ENCODE assay signal across 15 cellular contexts in genomic region chr3:40043444-40043755, GRCh38.
A peak's percentile ranks its signal among the peaks of the same experiment; 100 is the strongest.
DNase-seq lines count a peak whose midpoint lies in the region; TF ChIP-seq lines count a peak whose summit lies in the region.
"Had no signal": no experiment of that assay in that cellular context is flagged by ENCODE, and none has a peak within 500 bp of the region (broad histone marks: within the 10 kb centered on the region; RNA-seq: fewer than 3 reads in every experiment).

No MANE protein-coding gene starts in this region.

- CTCF ChIA-PET in RWPE1 (lab: Yijun Ruan, JAX): no interaction called here

- H3K9me3 ChIP-seq in HAP-1 (no peaks in the 10 kb centered on the region), osteoblast (ENCODE audit: low read depth, low read length) (no peaks in the 10 kb centered on the region), colonic mucosa (no peaks in the 10 kb centered on the region)
- H3K9me3 ChIP-seq: thoracic aorta had no signal

- peak overlapping the region; percentile 93 for H3K27ac ChIP-seq in RWPE1
- H3K27ac ChIP-seq in epithelial cell of prostate: peak overlapping the region; percentile 70
- no peak overlapping the region for H3K27ac ChIP-seq in osteoblast (ENCODE audit: low read depth, low read length)
- no peak overlapping the region for H3K27ac ChIP-seq in colonic mucosa
- H3K27ac ChIP-seq: thoracic aorta, VCaP had no signal

- peak; percentile 45 to 69 for DNase-seq in HAP-1 (ENCODE audit: low spot score in 2 of 2)
- peak; percentile 34 for DNase-seq in RWPE1 (ENCODE audit: low spot score)
- peak; percentile 20 for DNase-seq in epithelial cell of prostate (ENCODE audit: low read depth, low spot score)
- no peak for DNase-seq in osteoblast (ENCODE audit: insufficient read length, low spot score, missing footprints)
- no peak for DNase-seq in activated CD4-positive, alpha-beta T cell treated with anti-CD3 and anti-CD28 coated beads, Interleukin-2, amount 50 U/mL, for 48 hours
- no peak for DNase-seq in GM13977 (ENCODE audit: low spot score)
- DNase-seq in colonic mucosa: no peak
- no peak for DNase-seq in stimulated activated naive CD4-positive, alpha-beta T cell treated with Interleukin-2 at 50 U/mL for 16 hours (lab: John Stamatoyannopoulos, UW)
- DNase-seq: activated CD8-positive, alpha-beta memory T cell treated with anti-CD3 and anti-CD28 coated beads, Interleukin-2, amount 50 U/mL, for 48 hours; CD4-positive, alpha-beta memory T cell; effector CD8-positive, alpha-beta T cell; NCI-H187 treated with DMSO at 0.1 percent for 48 hours had no signal

- H3K4me2 ChIP-seq in osteoblast (ENCODE audit: insufficient read depth, low read length): peak overlapping the region; percentile 9

- no peak overlapping the region for H2AFZ ChIP-seq in osteoblast (ENCODE audit: low read length)

- no peaks in the 10 kb centered on the region for H4K20me1 ChIP-seq in osteoblast (ENCODE audit: insufficient read depth, low read length)

- POLR2A ChIA-PET in RWPE1 (lab: Yijun Ruan, JAX; ENCODE audit: low non-redundant PET): no interaction called here

- H3K79me2 ChIP-seq in osteoblast (ENCODE audit: insufficient read depth, low read length): no peaks in the 10 kb centered on the region

- intact Hi-C loops in colonic mucosa (cut with DNase I): no loop called here

- H3K36me3 ChIP-seq in HAP-1 (replicated peaks) (no peaks in the 10 kb centered on the region), osteoblast (ENCODE audit: insufficient read depth, low read length) (no peaks in the 10 kb centered on the region), colonic mucosa (no peaks in the 10 kb centered on the region)
- H3K36me3 ChIP-seq: thoracic aorta had no signal

- H3K27me3 ChIP-seq in HAP-1 (ENCODE audit: low read depth): no peaks in the 10 kb centered on the region
- no peaks in the 10 kb centered on the region for H3K27me3 ChIP-seq in osteoblast (ENCODE audit: insufficient read depth, low read length)
- no peaks in the 10 kb centered on the region for H3K27me3 ChIP-seq in colonic mucosa

- in situ Hi-C loops in HAP-1 (cut with MboI; ENCODE audit: low sequenced_read_pairs): no loop called here
- in situ Hi-C loops in GM13977 (cut with MboI; ENCODE audit: low pct_unique_long_range_greater_than_20kb, low sequenced_read_pairs, unreplicated experiment): no loop called here

- H3K4me3 ChIP-seq in HAP-1: no peak overlapping the region
- H3K4me3 ChIP-seq in osteoblast (ENCODE audit: insufficient read depth, low read length): no peak overlapping the region
- no peak overlapping the region for H3K4me3 ChIP-seq in colonic mucosa
- H3K4me3 ChIP-seq: lung, thoracic aorta had no signal

- no peak overlapping the region for H3K9ac ChIP-seq in colonic mucosa (ENCODE audit: low read depth in 2 of 2, low read length in 2 of 2)

- peaks cover 4% of the 10 kb centered on the region; the same call in 1 of the 2 replicates for H3K4me1 ChIP-seq in HAP-1
- H3K4me1 ChIP-seq in osteoblast (ENCODE audit: insufficient read depth, low read length): peaks cover 29% of the 10 kb centered on the region
- no peaks in the 10 kb centered on the region for H3K4me1 ChIP-seq in colonic mucosa

- TF ChIP-seq CTCF in RWPE1 (conservative IDR thresholded peaks at IDR 0.05; ENCODE audit: low read depth) (no peak), osteoblast (IDR thresholded peaks at IDR 0.05; ENCODE audit: extremely low read depth, low read depth, low read length) (no peak), GM13977 (IDR thresholded peaks at IDR 0.05; ENCODE audit: extremely low read depth, insufficient read depth, missing control alignments) (no peak), colonic mucosa (IDR thresholded peaks at IDR 0.05) (no peak)

Comparison
In these comparisons a context has a peak if more than half of its experiments do, and no peak if none do; other contexts are left out.
1. DNase-seq: peak in HAP-1 (2 of 2), RWPE1 (single experiment) and epithelial cell of prostate (single experiment); none in osteoblast (single experiment), activated CD4-positive, alpha-beta T cell treated with anti-CD3 and anti-CD28 coated beads, Interleukin-2, amount 50 U/mL, for 48 hours (0 of 2), GM13977 (single experiment), colonic mucosa (single experiment) and stimulated activated naive CD4-positive, alpha-beta T cell treated with Interleukin-2 at 50 U/mL for 16 hours (single experiment).
2. H3K27ac ChIP-seq: peak in RWPE1 (single experiment) and epithelial cell of prostate (single experiment); none in osteoblast (single experiment) and colonic mucosa (single experiment).